Comparison of ENCODE assay signal across 8 cellular contexts in the genomic region with DNA sequence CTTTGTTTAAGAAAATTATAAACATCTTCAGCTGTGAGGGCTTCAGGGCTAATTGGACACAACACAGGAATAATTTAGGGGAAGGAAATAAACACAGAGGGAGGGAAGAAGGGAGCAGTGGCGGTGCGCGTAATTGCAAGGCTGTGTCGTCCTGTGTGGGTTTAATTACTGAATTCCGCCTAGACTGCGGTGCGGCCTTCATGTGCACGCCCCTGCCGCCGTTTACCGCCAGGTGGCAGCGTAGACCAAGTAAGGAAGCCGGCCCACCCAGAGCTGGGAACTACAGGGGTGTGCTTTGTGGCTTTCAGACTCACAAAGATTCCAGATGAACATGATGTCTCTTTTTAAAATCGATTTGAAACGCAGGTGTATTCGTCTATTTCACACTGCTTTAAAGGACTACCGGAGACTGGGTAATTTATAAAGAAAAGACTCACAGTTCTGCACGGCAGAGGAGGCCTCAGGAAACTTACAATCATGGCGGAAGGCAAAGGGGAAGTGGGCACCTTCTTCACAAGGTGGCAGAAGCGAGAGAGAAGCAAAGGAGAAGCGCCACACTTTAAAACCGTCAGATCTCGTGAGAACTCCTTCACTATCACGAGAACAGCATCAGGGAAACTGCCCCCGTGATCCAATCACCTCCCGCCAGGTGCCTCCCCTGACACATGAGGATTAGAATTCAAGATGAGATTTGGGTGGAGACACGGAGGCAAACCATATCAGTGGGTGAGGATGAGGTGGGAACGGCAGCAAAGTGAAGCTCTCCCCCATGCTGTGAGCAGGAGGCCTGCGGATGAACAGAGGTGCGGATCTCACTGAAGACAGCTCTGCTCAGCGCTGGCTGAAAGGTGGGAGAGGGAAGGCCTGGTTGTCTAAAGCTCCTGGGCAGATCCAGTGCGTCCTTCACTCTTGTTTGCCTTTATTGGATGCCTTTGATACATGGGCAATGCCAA.
DNase-seq lines count a peak whose midpoint lies in the region; ATAC-seq lines count a peak whose summit lies in the region.

No MANE protein-coding gene starts in this region.

- DNase-seq in AG08396 (ENCODE audit: low spot score) (peak; percentile 77), NCI-H510A treated with DMSO at 0.1 percent for 48 hours (lab: John Stamatoyannopoulos, UW) (peak; percentile 34), dermis microvascular lymphatic vessel endothelial cell (ENCODE audit: low read depth in 2 of 2) (peak; percentile 23 to 72), lung microvascular endothelial cell (ENCODE audit: low read depth in 2 of 2) (peak; percentile 52 to 79)
- peak; percentile 75 to 78 for DNase-seq in activated CD4-positive, alpha-beta T cell treated with anti-CD3 and anti-CD28 coated beads, Interleukin-2, amount 50 U/mL, for 48 hours
- DNase-seq in stimulated activated CD8-positive, alpha-beta memory T cell treated with anti-CD3 and anti-CD28 coated beads, Interleukin-15, amount 100 ng/mL, for 4 hours (ENCODE audit: low read depth in 2 of 2), result peak; percentile 13 to 26

- ATAC-seq in GM18517 (IDR thresholded peaks at IDR 0.05; ENCODE audit: unreplicated experiment), result peak; percentile 81
- peak; percentile 89 for ATAC-seq in HG03045 (IDR thresholded peaks at IDR 0.05; ENCODE audit: unreplicated experiment)

Comparison
In these comparisons a context has a peak if more than half of its experiments do, and no peak if none do; other contexts are left out.
1. Peak in every context shown above with its lines: DNase-seq and ATAC-seq.
2. DNase-seq: peak in every context shown above with its lines; median percentile 77 in AG08396; 76 in activated CD4-positive, alpha-beta T cell treated with anti-CD3 and anti-CD28 coated beads, Interleukin-2, amount 50 U/mL, for 48 hours; 66 in lung microvascular endothelial cell; 48 in dermis microvascular lymphatic vessel endothelial cell; 34 in NCI-H510A treated with DMSO at 0.1 percent for 48 hours; 20 in stimulated activated CD8-positive, alpha-beta memory T cell treated with anti-CD3 and anti-CD28 coated beads, Interleukin-15, amount 100 ng/mL, for 4 hours.